8 cellular contexts compared by ENCODE assay signal in the genomic region with DNA sequence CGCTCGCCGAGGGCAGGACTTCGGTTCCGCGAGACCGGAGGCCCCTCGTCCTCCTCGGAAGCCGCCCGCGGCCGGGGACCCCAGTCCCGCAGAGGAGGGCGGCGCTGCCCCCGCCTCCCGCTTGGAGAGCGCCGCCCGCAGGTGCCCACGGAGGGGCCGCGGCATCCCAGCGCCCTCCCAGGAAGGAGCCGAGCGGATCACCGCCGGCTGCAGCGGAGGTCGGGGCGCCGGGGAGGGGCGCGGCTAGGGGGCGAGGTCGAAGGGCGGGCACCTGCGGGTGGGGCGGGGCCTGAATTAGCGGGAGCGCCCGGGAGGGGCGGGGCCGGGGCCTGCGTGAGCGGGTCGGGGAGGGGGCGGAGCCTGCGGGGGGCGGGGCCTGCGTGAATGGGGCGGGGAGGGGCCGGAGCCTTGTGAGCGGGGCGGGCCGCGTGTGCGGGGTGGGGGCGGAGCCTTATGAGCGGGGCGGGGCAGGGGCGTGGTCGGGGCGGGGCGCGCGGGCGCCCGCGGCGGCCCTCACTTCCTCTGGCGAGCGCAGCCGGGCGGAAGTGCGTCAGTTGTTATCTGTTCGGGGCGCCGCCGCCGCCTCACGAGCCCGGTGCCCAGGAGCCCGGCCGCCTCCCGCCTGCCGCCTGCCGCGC. TPM values are rescaled to one million over a fixed set of nuclear protein-coding genes. Genes with fewer than 3 reads are reported as not detected.
DNase-seq lines count a peak whose midpoint lies in the region; ATAC-seq, FAIRE-seq and TF ChIP-seq lines count a peak whose summit lies in the region.

Gene FBRSL1, plus strand, starts transcription at position 550 of the 638 bp plus-strand sequence.

- no peaks in the 10 kb centered on the region for H3K9me3 Mint-ChIP-seq in activated B cell treated with CpG ODN at 0.5 μM for 24 hours

- no peak for FAIRE-seq in bronchial epithelial cell (lab: Jason Lieb, UNC)

- CTCF ChIA-PET in activated B cell treated with CpG ODN at 0.5 μM for 24 hours (lab: Charles Lee) = interaction anchor here (1.1 kb wide), 1 partner anchor 59 kb away, joined by 4 read pairs; no protein-coding TSS in a partner anchor

- TF ChIP-seq CTCF in activated B cell treated with CpG ODN at 0.5 μM for 24 hours (IDR thresholded peaks at IDR 0.05) = no peak
- no peak for TF ChIP-seq CTCF in bronchial epithelial cell (IDR thresholded peaks at IDR 0.05; ENCODE audit: insufficient read depth, low read length, severe bottlenecking)
- TF ChIP-seq CTCF in smooth muscle cell (IDR thresholded peaks at IDR 0.05; ENCODE audit: borderline replicate concordance, insufficient read depth, poor library complexity, severe bottlenecking) = no peak

- H3K27me3 Mint-ChIP-seq in activated B cell treated with CpG ODN at 0.5 μM for 24 hours = no peaks in the 10 kb centered on the region

- H3K79me2 ChIP-seq in smooth muscle cell (ENCODE audit: low read depth) = peaks cover 41% of the 10 kb centered on the region

- H3K27ac Mint-ChIP-seq in activated B cell treated with CpG ODN at 0.5 μM for 24 hours = peak within 1 kb of the TSS; percentile 92

- H3K4me2 ChIP-seq in smooth muscle cell = peak within 1 kb of the TSS; percentile 99

- peak within 1 kb of the TSS; percentile 84 for H3K4me3 Mint-ChIP-seq in activated B cell treated with CpG ODN at 0.5 μM for 24 hours

- POLR2A ChIA-PET in activated B cell treated with CpG ODN at 0.5 μM for 24 hours (lab: Charles Lee) = interaction anchor here (1.0 to 1.6 kb wide), 6 partner anchors 13 to 75 kb away, joined by 3 to 11 read pairs (median 6); no protein-coding TSS in a partner anchor

- H3K4me1 Mint-ChIP-seq in activated B cell treated with CpG ODN at 0.5 μM for 24 hours = peaks cover 64% of the 10 kb centered on the region

- no peaks in the 10 kb centered on the region for H3F3A ChIP-seq in smooth muscle cell (ENCODE audit: low read depth)

- peaks cover 14% of the 10 kb centered on the region for H3K36me3 Mint-ChIP-seq in activated B cell treated with CpG ODN at 0.5 μM for 24 hours (ENCODE audit: low read depth)

- no peaks in the 10 kb centered on the region for H3K9me3 ChIP-seq in smooth muscle cell (replicated peaks; ENCODE audit: low read depth)

- peak within 1 kb of the TSS; percentile 73 for H3K9ac ChIP-seq in smooth muscle cell (ENCODE audit: low read depth)

- peak within 1 kb of the TSS; percentile 91 for H2AFZ ChIP-seq in smooth muscle cell (ENCODE audit: low read depth)

- intact Hi-C loops in activated B cell treated with CpG ODN at 0.5 μM for 24 hours (cut with micrococcal nuclease) = loop anchor here (1.0 to 5.0 kb wide), 10 partner anchors 8 to 402 kb away; partner anchors contain the start of genes POLE and PXMP2

- H4K20me1 ChIP-seq in smooth muscle cell (ENCODE audit: low read depth) = peaks cover 41% of the 10 kb centered on the region

- WGBS in smooth muscle cell (ENCODE audit: low lambda C conversion rate) = under 1% methylated on average over 27 of the region's 90 CpGs

- peak within 1 kb of the TSS; percentile 57 for H3K4me3 ChIP-seq in bronchial epithelial cell (ENCODE audit: low read depth, low read length)
- peak within 1 kb of the TSS; percentile 85 for H3K4me3 ChIP-seq in smooth muscle cell

- H3K27ac ChIP-seq in smooth muscle cell (ENCODE audit: low read depth) = no peak within 1 kb of the TSS

- DNase-seq in A172 (ENCODE audit: low spot score) (peak; percentile 55), NCI-H2227 treated with DMSO at 0.1 percent for 48 hours (lab: John Stamatoyannopoulos, UW) (peak; percentile 77), activated B cell treated with CpG ODN at 0.5 μM for 24 hours (peak; percentile 83), bronchial epithelial cell (ENCODE audit: low read depth) (peak; percentile 34), inferior parietal cortex (ENCODE audit: extremely low spot score) (peak; percentile 74), smooth muscle cell (lab: John Stamatoyannopoulos, UW; ENCODE audit: unreplicated experiment) (peak; percentile 85)

- H3K4me1 ChIP-seq in smooth muscle cell (ENCODE audit: low read depth) = peaks cover 12% of the 10 kb centered on the region

- H3K36me3 ChIP-seq in bronchial epithelial cell (ENCODE audit: control insufficient read depth, insufficient read depth, low read length) (no peaks in the 10 kb centered on the region), smooth muscle cell (ENCODE audit: low read depth) (no peaks in the 10 kb centered on the region)

- ATAC-seq in GM18867 (IDR thresholded peaks at IDR 0.05; ENCODE audit: unreplicated experiment) (peak; percentile 68), HG03135 (IDR thresholded peaks at IDR 0.05; ENCODE audit: unreplicated experiment) (peak; percentile 43), activated B cell treated with CpG ODN at 0.5 μM for 24 hours (ENCODE audit: low read depth) (peak; percentile 82)

- no peaks in the 10 kb centered on the region for H3K27me3 ChIP-seq in bronchial epithelial cell (ENCODE audit: control insufficient read depth, insufficient read depth, low read length)
- no peaks in the 10 kb centered on the region for H3K27me3 ChIP-seq in smooth muscle cell (ENCODE audit: low read depth)

RNA-seq across cellular contexts. Expression of gene FBRSL1, which starts in this region (rescaled TPM):
- 12.6 and 22.5 TPM in 2 replicates for total RNA-seq in A172 (2014; rRNA removed; shearing (Covaris generic))
- total RNA-seq in activated B cell treated with CpG ODN at 0.5 μM for 24 hours = 50.3 and 58.7 TPM in 2 replicates
- 3.2 and 17.1 TPM in 2 replicates for total RNA-seq in bronchial epithelial cell
- 2.3 and 7.9 TPM in 2 replicates for total RNA-seq in smooth muscle cell
- polyA plus RNA-seq in smooth muscle cell = 17.6 and 31.4 TPM in 2 replicates

Comparison
In these comparisons a context has a peak if more than half of its experiments do, and no peak if none do; other contexts are left out.
1. DNase-seq: peak in every context shown above with its lines; median percentile 85 in smooth muscle cell; 83 in activated B cell treated with CpG ODN at 0.5 μM for 24 hours; 77 in NCI-H2227 treated with DMSO at 0.1 percent for 48 hours; 74 in inferior parietal cortex; 55 in A172; 34 in bronchial epithelial cell.